1 cellular context compared by ENCODE assay signal in genomic region chr1:112383759-112384370, GRCh38.
TF ChIP-seq lines count a peak whose summit lies in the region.

No MANE protein-coding gene starts in this region.

TF ChIP-seq in IMR-90, 13 proteins besides CTCF, POLR2A, EP300 and RAD21:
- TF ChIP-seq MAFK (IDR thresholded peaks at IDR 0.05; ENCODE audit: low read depth, low read length), result no peak
